Comparison of ENCODE assay signal across 3 cellular contexts in the genomic region with DNA sequence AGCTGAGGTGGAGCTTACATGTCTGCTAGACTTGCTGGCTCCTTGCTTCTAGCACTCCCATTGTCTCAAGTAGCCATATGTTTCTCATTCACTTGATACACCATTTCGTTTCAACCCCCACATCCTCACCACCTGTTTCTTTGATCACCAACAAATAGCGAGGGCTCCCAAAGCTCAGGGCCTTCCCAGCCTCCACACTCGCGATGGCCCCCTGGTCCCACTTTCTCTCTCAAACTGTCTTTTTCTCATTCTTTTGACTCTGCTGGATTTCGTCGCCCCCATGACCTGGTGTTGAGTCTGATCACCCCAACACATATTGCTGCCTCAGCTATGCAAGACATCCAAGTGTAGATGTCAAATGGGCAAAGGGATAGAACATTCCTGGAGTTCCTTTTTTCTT.
A peak's percentile ranks its signal among the peaks of the same experiment; 100 is the strongest.
TF ChIP-seq lines count a peak whose summit lies in the region.

No MANE protein-coding gene starts in this region.

TF ChIP-seq in HCT116, 20 proteins besides CTCF, POLR2A, EP300 and RAD21:
- TF ChIP-seq CEBPB (IDR thresholded peaks at IDR 0.05; ENCODE audit: low read depth) = no peak
- peak; percentile 93 for TF ChIP-seq CBX3 (IDR thresholded peaks at IDR 0.05; ENCODE audit: low read depth)

TF ChIP-seq in Ishikawa, 13 proteins besides CTCF, POLR2A, EP300 and RAD21:
- TF ChIP-seq, protein P1, sequence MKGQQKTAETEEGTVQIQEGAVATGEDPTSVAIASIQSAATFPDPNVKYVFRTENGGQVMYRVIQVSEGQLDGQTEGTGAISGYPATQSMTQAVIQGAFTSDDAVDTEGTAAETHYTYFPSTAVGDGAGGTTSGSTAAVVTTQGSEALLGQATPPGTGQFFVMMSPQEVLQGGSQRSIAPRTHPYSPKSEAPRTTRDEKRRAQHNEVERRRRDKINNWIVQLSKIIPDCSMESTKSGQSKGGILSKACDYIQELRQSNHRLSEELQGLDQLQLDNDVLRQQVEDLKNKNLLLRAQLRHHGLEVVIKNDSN (IDR thresholded peaks at IDR 0.05) = 0 out of 2 replicates have a peak, but pooled peaks have one; percentile 31
- TF ChIP-seq TCF12 (IDR thresholded peaks at IDR 0.05; ENCODE audit: low read depth) = no peak

TF ChIP-seq in K562, 482 proteins besides CTCF, POLR2A, EP300 and RAD21:
- TF ChIP-seq ZNF3 (CRISPR knock-in tag; IDR thresholded peaks at IDR 0.05) (no peak), TRIM28 (IDR thresholded peaks at IDR 0.05) (peak; percentile 69), PPARD (CRISPR knock-in tag; IDR thresholded peaks at IDR 0.05) (no peak), CBX3 (IDR thresholded peaks at IDR 0.05; ENCODE audit: borderline replicate concordance in 1 of 2, low read length in 2 of 2) (peak in 1 of 2 experiments; percentile 81; a peak in 2 of 3 replicates), CBX5 (IDR thresholded peaks at IDR 0.05; ENCODE audit: borderline replicate concordance, low read depth) (peak; percentile 51; the same call in 1 of the 2 replicates), CAMTA2 (CRISPR knock-in tag; conservative IDR thresholded peaks at IDR 0.05) (no peak)
- TF ChIP-seq, protein P2, sequence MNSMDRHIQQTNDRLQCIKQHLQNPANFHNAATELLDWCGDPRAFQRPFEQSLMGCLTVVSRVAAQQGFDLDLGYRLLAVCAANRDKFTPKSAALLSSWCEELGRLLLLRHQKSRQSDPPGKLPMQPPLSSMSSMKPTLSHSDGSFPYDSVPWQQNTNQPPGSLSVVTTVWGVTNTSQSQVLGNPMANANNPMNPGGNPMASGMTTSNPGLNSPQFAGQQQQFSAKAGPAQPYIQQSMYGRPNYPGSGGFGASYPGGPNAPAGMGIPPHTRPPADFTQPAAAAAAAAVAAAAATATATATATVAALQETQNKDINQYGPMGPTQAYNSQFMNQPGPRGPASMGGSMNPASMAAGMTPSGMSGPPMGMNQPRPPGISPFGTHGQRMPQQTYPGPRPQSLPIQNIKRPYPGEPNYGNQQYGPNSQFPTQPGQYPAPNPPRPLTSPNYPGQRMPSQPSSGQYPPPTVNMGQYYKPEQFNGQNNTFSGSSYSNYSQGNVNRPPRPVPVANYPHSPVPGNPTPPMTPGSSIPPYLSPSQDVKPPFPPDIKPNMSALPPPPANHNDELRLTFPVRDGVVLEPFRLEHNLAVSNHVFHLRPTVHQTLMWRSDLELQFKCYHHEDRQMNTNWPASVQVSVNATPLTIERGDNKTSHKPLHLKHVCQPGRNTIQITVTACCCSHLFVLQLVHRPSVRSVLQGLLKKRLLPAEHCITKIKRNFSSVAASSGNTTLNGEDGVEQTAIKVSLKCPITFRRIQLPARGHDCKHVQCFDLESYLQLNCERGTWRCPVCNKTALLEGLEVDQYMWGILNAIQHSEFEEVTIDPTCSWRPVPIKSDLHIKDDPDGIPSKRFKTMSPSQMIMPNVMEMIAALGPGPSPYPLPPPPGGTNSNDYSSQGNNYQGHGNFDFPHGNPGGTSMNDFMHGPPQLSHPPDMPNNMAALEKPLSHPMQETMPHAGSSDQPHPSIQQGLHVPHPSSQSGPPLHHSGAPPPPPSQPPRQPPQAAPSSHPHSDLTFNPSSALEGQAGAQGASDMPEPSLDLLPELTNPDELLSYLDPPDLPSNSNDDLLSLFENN (IDR thresholded peaks at IDR 0.05; ENCODE audit: low read depth in 2 of 2, low read length in 2 of 2) = no peak
